Comparison of ENCODE assay signal across 8 cellular contexts in the genomic region with DNA sequence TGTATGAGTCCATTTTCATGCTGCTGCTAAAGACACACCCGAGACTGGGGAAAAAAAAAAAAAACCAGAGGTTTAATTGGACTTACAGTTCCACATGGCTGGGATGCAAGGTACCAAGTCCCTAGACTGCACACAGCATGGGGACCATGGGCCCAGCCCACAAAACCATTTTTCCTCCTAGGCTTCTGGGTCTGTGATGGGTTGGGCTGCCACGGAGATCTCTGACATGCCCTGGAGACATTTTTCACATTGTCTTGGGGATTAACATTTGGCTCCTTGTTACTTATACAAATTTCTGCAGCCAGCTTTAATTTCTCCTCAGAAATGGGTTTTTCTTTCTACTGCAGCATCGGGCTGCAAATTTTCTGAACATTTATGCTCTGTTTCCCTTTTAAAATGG.
"Had no signal": no experiment of that assay in that cellular context is flagged by ENCODE, and none has a peak within 500 bp of the region (broad histone marks: within the 10 kb centered on the region; RNA-seq: fewer than 3 reads in every experiment).

No MANE protein-coding gene starts in this region.

- H3K4me1 Mint-ChIP-seq: IgD-negative memory B cell had no signal

- H3K27me3 Mint-ChIP-seq: IgD-negative memory B cell had no signal

- H3K4me3 ChIP-seq: K562 had no signal

- DNase-seq: IMR-90, KBM-7, KG1 had no signal

- H3K36me3 Mint-ChIP-seq: IgD-negative memory B cell had no signal

- FAIRE-seq: HepG2, HTR-8/SVneo, K562 had no signal

- H3K27ac Mint-ChIP-seq: IgD-negative memory B cell had no signal

- H3K4me3 Mint-ChIP-seq: IgD-negative memory B cell had no signal

- H3K27ac ChIP-seq: HL-60 had no signal

- ATAC-seq: HepG2, K562 had no signal
